In the genomic region with DNA sequence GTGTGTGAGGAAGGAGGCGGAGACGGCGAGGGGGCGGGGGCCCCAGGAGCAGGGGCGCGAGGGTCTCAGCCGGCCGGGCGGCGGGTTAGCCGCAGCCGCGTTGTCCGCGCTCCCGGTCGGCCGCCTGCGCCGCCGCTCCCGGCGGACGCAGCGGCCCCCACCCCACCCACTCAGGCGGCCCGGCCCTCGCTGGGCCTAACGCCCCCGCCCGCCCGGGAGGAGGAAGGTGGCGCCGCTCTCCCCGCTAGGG, we compare ENCODE assay signal across 8 cellular contexts. TPM values are rescaled to one million over a fixed set of nuclear protein-coding genes. Genes with fewer than 3 reads are reported as not detected.
DNase-seq lines count a peak whose midpoint lies in the region; ATAC-seq and TF ChIP-seq lines count a peak whose summit lies in the region.

A gene (minus strand): TSS at position 191 of the 250 bp plus-strand sequence. CDS start 441 bp downstream, outside the sequence.

- peaks cover 8 to 23% of the 10 kb centered on the region in 2 donors for H3K4me1 ChIP-seq in ascending aorta

- intact Hi-C loops in ascending aorta (cut with DNase I) = loop anchor here (1.0 to 10.0 kb wide), 5 partner anchors 15 to 417 kb away; no protein-coding TSS in a partner anchor

- CTCF ChIA-PET in activated CD8-positive, alpha-beta memory T cell treated with anti-CD3 and anti-CD28 coated beads, Interleukin-2, amount 10 ng/mL, durations not matched to agents 7 days and 5 days (lab: Charles Lee) = interaction anchor here (0.6 to 5.7 kb wide), 19 partner anchors 12 to 707 kb away, joined by 3 to 83 read pairs (median 4); a partner anchor contains a TSS

- DNase-seq in activated CD8-positive, alpha-beta memory T cell treated with anti-CD3 and anti-CD28 coated beads, Interleukin-2, amount 10 ng/mL, durations not matched to agents 7 days and 5 days = no peak
- DNase-seq in activated CD8-positive, alpha-beta memory T cell treated with anti-CD3 and anti-CD28 coated beads, Interleukin-2, amount 50 U/mL, for 48 hours = no peak
- no peak for DNase-seq in ascending aorta (ENCODE audit: low spot score in 2 of 2)
- DNase-seq in immature natural killer cell = no peak
- DNase-seq in stimulated activated naive CD4-positive, alpha-beta T cell treated with Interleukin-2 at 50 U/mL for 16 hours (lab: John Stamatoyannopoulos, UW) = peak; percentile 73
- no peak for DNase-seq in SHP77 treated with DMSO at 0.1 percent for 48 hours (lab: John Stamatoyannopoulos, UW)
- no peak for DNase-seq in NK-92 treated with Interleukin-12 subunit alpha and Interleukin-12 subunit beta, amount 100 ng/mL, for 24 hours (lab: John Stamatoyannopoulos, UW)

- peaks cover 0 to 1% of the 10 kb centered on the region in 2 donors for H3K36me3 ChIP-seq in ascending aorta

- TF ChIP-seq CTCF in ascending aorta (IDR thresholded peaks at IDR 0.05) = no peak

- peak within 1 kb of the TSS; percentile 90 for H3K4me3 Mint-ChIP-seq in activated CD8-positive, alpha-beta memory T cell treated with anti-CD3 and anti-CD28 coated beads, Interleukin-2, amount 10 ng/mL, durations not matched to agents 7 days and 5 days
- H3K4me3 Mint-ChIP-seq in immature natural killer cell = peak within 1 kb of the TSS; percentile 91 to 97 (median 97)

- H3K4me1 Mint-ChIP-seq in activated CD8-positive, alpha-beta memory T cell treated with anti-CD3 and anti-CD28 coated beads, Interleukin-2, amount 10 ng/mL, durations not matched to agents 7 days and 5 days = peaks cover 49% of the 10 kb centered on the region
- H3K4me1 Mint-ChIP-seq in immature natural killer cell = peaks cover 34 to 49% of the 10 kb centered on the region in 2 donors

- H3K27me3 ChIP-seq in ascending aorta = no peaks in the 10 kb centered on the region

- H3K36me3 Mint-ChIP-seq in activated CD8-positive, alpha-beta memory T cell treated with anti-CD3 and anti-CD28 coated beads, Interleukin-2, amount 10 ng/mL, durations not matched to agents 7 days and 5 days = peaks cover 28% of the 10 kb centered on the region
- peaks cover 0 to 6% (median 5%) of the 10 kb centered on the region in 3 donors for H3K36me3 Mint-ChIP-seq in immature natural killer cell

- peak within 1 kb of the TSS; percentile 99 to 100 for H3K27ac ChIP-seq in ascending aorta

- H3K9me3 ChIP-seq in ascending aorta = no peaks in the 10 kb centered on the region

- ATAC-seq in activated CD8-positive, alpha-beta memory T cell treated with anti-CD3 and anti-CD28 coated beads, Interleukin-2, amount 10 ng/mL, durations not matched to agents 7 days and 5 days = no peak
- ATAC-seq in GM19351 (IDR thresholded peaks at IDR 0.05; ENCODE audit: unreplicated experiment) = no peak

- no peaks in the 10 kb centered on the region for H3K27me3 Mint-ChIP-seq in activated CD8-positive, alpha-beta memory T cell treated with anti-CD3 and anti-CD28 coated beads, Interleukin-2, amount 10 ng/mL, durations not matched to agents 7 days and 5 days
- peaks cover 14 to 21% (median 21%) of the 10 kb centered on the region in 3 donors for H3K27me3 Mint-ChIP-seq in immature natural killer cell (ENCODE audit: low read depth in 3 of 3)

- peak within 1 kb of the TSS; percentile 97 for H3K27ac Mint-ChIP-seq in activated CD8-positive, alpha-beta memory T cell treated with anti-CD3 and anti-CD28 coated beads, Interleukin-2, amount 10 ng/mL, durations not matched to agents 7 days and 5 days
- H3K27ac Mint-ChIP-seq in immature natural killer cell = peak within 1 kb of the TSS; percentile 90 to 100 (median 99)

- peak within 1 kb of the TSS; percentile 98 to 99 for H3K4me3 ChIP-seq in ascending aorta

- no peaks in the 10 kb centered on the region for H3K9me3 Mint-ChIP-seq in activated CD8-positive, alpha-beta memory T cell treated with anti-CD3 and anti-CD28 coated beads, Interleukin-2, amount 10 ng/mL, durations not matched to agents 7 days and 5 days (ENCODE audit: low read depth)
- no peaks in the 10 kb centered on the region for H3K9me3 Mint-ChIP-seq in immature natural killer cell

RNA-seq across cellular contexts. Expression of the gene that starts here (rescaled TPM):
- 10 to 100 TPM; 42.1 to 71.0 TPM for total RNA-seq in activated CD8-positive, alpha-beta memory T cell treated with anti-CD3 and anti-CD28 coated beads, Interleukin-2, amount 10 ng/mL, durations not matched to agents 7 days and 5 days
- 16.3 TPM for total RNA-seq in ascending aorta
- polyA plus RNA-seq in immature natural killer cell = 10 to 100 TPM in 2 of 3 donors, 1 to 10 TPM in 1; 9.7 to 25.6 (median 11.9) TPM
